8 cellular contexts compared by ENCODE assay signal in the genomic region with DNA sequence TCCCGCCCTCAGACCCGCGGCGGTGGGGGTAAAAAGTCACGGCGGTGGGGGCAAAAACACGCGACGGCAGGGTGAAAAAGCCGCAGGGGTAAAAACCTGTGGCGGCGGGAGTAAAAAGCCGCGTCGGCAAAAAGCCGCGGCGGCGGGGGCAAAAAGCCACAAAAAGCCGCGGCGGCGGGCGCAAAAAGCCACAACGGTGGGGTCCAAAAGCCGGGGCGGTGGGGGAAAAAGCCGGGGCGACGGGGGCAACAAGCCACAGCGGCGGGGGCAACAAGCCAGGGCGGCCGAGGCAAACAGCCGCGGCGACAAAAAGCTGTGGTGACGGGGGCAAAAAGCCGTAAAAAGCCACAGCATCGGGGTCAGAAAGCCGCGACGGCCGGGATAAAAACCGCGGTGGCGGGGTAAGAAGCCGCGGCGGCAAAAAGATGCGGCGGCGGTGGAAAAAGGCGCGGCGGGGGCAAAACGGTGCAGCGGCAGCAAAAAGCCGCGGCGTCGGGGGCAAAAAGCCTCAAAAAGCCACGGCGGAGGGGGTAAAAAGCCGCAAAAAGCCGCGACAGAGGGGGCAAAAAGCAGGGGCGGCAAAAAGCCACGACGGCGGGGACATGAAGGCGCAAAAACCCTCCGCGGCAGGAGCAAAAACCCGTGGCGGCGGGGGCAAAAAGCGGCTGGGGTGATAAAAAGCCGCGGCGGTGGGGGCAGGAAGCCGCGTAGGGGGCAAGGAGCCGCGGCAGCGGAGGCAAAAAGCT.
A peak's percentile ranks its signal among the peaks of the same experiment; 100 is the strongest.
DNase-seq lines count a peak whose midpoint lies in the region; ATAC-seq, FAIRE-seq and TF ChIP-seq lines count a peak whose summit lies in the region.
"Not testable (repeated sequence)": the region's sequence is repeated elsewhere in the genome, so short reads cannot be mapped to it uniquely, and the experiment has no call there.

No MANE protein-coding gene starts in this region.

- H3K4me3 ChIP-seq in CD4-positive, CD25-positive, alpha-beta regulatory T cell (ENCODE audit: low read depth, low read length); kidney (ENCODE audit: low read length in 2 of 2): not testable (repeated sequence)
- H3K4me3 ChIP-seq in Loucy (ENCODE audit: low read length, poor library complexity, severe bottlenecking) (peak overlapping the region; percentile 60), suprapubic skin (peak overlapping the region; percentile 49)

- intact Hi-C loops in kidney (cut with DNase I); posterior vena cava (cut with DNase I): not testable (repeated sequence)

- not testable (repeated sequence) for H3K9me3 ChIP-seq in CD4-positive, CD25-positive, alpha-beta regulatory T cell (ENCODE audit: control insufficient read depth in 2 of 2, low read length in 2 of 2); Loucy (ENCODE audit: insufficient read depth, low read depth, low read length); kidney (ENCODE audit: control insufficient read depth in 1 of 2, low read length in 2 of 2); suprapubic skin

- ATAC-seq in CD4-positive, CD25-positive, alpha-beta regulatory T cell (ENCODE audit: low read depth in 2 of 2); activated naive CD8-positive, alpha-beta T cell treated with anti-CD3 and anti-CD28 coated beads, Interleukin-2, amount 50 U/mL, for 24 hours: not testable (repeated sequence)

- WGBS in suprapubic skin: 18% methylated on average over 67 of the region's 86 CpGs

- not testable (repeated sequence) for DNase-seq in CD4-positive, CD25-positive, alpha-beta regulatory T cell
- DNase-seq in T-helper 9 cell (peak; percentile 3), kidney (peak; percentile 49), posterior vena cava (ENCODE audit: low spot score) (peak; percentile 43), suprapubic skin (ENCODE audit: low spot score in 2 of 2) (peak in 1 of 2 donors; percentile 54)
- DNase-seq in activated T-cell treated with anti-CD3 and anti-CD28 coated beads, Interleukin-2, amount 50 U/mL, for 1 hour: peak; percentile 25
- DNase-seq in activated naive CD8-positive, alpha-beta T cell treated with anti-CD3 and anti-CD28 coated beads, Interleukin-2, amount 50 U/mL, for 24 hours: peak; percentile 2

- H3K36me3 ChIP-seq in CD4-positive, CD25-positive, alpha-beta regulatory T cell (ENCODE audit: control insufficient read depth, insufficient read depth, low read length); Loucy (ENCODE audit: insufficient read depth, low read length); kidney (ENCODE audit: control insufficient read depth in 1 of 2, insufficient read depth in 2 of 2, low read length in 2 of 2); suprapubic skin: not testable (repeated sequence)

- H3K27me3 ChIP-seq in CD4-positive, CD25-positive, alpha-beta regulatory T cell (ENCODE audit: control insufficient read depth, insufficient read depth, low read length); Loucy (ENCODE audit: insufficient read depth, low read length, poor library complexity, severe bottlenecking): not testable (repeated sequence)
- H3K27me3 ChIP-seq in suprapubic skin: peaks cover 20% of the 10 kb centered on the region

- not testable (repeated sequence) for H4K20me1 ChIP-seq in Loucy (ENCODE audit: insufficient read depth, low read length, poor library complexity, severe bottlenecking)

- not testable (repeated sequence) for H3K4me1 ChIP-seq in CD4-positive, CD25-positive, alpha-beta regulatory T cell (ENCODE audit: control insufficient read depth, insufficient read depth, low read length, poor library complexity, severe bottlenecking); Loucy (ENCODE audit: insufficient read depth, low read length, poor library complexity, severe bottlenecking); kidney (ENCODE audit: control insufficient read depth in 1 of 2, insufficient read depth in 1 of 2, low read depth in 1 of 2, low read length in 2 of 2); suprapubic skin

- not testable (repeated sequence) for H3K9me2 ChIP-seq in Loucy (replicated peaks; ENCODE audit: low read depth, low read length)

- not testable (repeated sequence) for H3K27me3 Mint-ChIP-seq in CD4-positive, CD25-positive, alpha-beta regulatory T cell; activated naive CD8-positive, alpha-beta T cell treated with anti-CD3 and anti-CD28 coated beads, Interleukin-2, amount 50 U/mL, for 24 hours

- H3K4me1 Mint-ChIP-seq in CD4-positive, CD25-positive, alpha-beta regulatory T cell; activated naive CD8-positive, alpha-beta T cell treated with anti-CD3 and anti-CD28 coated beads, Interleukin-2, amount 50 U/mL, for 24 hours: not testable (repeated sequence)

- FAIRE-seq in kidney (lab: Jason Lieb, UNC): not testable (repeated sequence)

- not testable (repeated sequence) for TF ChIP-seq EP300 in suprapubic skin (IDR thresholded peaks at IDR 0.05)

- not testable (repeated sequence) for TF ChIP-seq POLR2A in suprapubic skin (IDR thresholded peaks at IDR 0.05)

- H3K9me3 Mint-ChIP-seq in CD4-positive, CD25-positive, alpha-beta regulatory T cell; activated naive CD8-positive, alpha-beta T cell treated with anti-CD3 and anti-CD28 coated beads, Interleukin-2, amount 50 U/mL, for 24 hours: not testable (repeated sequence)

- H3K27ac Mint-ChIP-seq in CD4-positive, CD25-positive, alpha-beta regulatory T cell; activated naive CD8-positive, alpha-beta T cell treated with anti-CD3 and anti-CD28 coated beads, Interleukin-2, amount 50 U/mL, for 24 hours: not testable (repeated sequence)

- H3K9ac ChIP-seq in Loucy (ENCODE audit: low read depth, low read length, poor library complexity, severe bottlenecking): peak overlapping the region; percentile 43
- H3K9ac ChIP-seq in kidney (ENCODE audit: low read length in 2 of 2): not testable (repeated sequence)

- not testable (repeated sequence) for H3K27ac ChIP-seq in CD4-positive, CD25-positive, alpha-beta regulatory T cell (ENCODE audit: insufficient read depth, low read length, poor library complexity, severe bottlenecking); kidney (ENCODE audit: low read depth in 2 of 2, low read length in 2 of 2); suprapubic skin

- not testable (repeated sequence) for H2AFZ ChIP-seq in Loucy (ENCODE audit: low read length)

- H3K4me2 ChIP-seq in Loucy (ENCODE audit: low read depth, low read length, poor library complexity, severe bottlenecking): not testable (repeated sequence)

- H3K4me3 Mint-ChIP-seq in CD4-positive, CD25-positive, alpha-beta regulatory T cell: peak overlapping the region in 3 of 4 donors; percentile 29 to 68 (median 66)
- not testable (repeated sequence) for H3K4me3 Mint-ChIP-seq in activated naive CD8-positive, alpha-beta T cell treated with anti-CD3 and anti-CD28 coated beads, Interleukin-2, amount 50 U/mL, for 24 hours

- not testable (repeated sequence) for TF ChIP-seq CTCF in Loucy (conservative IDR thresholded peaks at IDR 0.05; ENCODE audit: low read length); kidney (IDR thresholded peaks at IDR 0.05; ENCODE audit: borderline replicate concordance, extremely low read depth, insufficient read depth); suprapubic skin (IDR thresholded peaks at IDR 0.05)

- H3K36me3 Mint-ChIP-seq in CD4-positive, CD25-positive, alpha-beta regulatory T cell; activated naive CD8-positive, alpha-beta T cell treated with anti-CD3 and anti-CD28 coated beads, Interleukin-2, amount 50 U/mL, for 24 hours (ENCODE audit: low read depth): not testable (repeated sequence)

- H3F3A ChIP-seq in Loucy (ENCODE audit: low read depth): not testable (repeated sequence)

- H3K79me2 ChIP-seq in Loucy (ENCODE audit: insufficient read depth, low read length): not testable (repeated sequence)
